Comparison of ENCODE assay signal across 8 cellular contexts in the genomic region with DNA sequence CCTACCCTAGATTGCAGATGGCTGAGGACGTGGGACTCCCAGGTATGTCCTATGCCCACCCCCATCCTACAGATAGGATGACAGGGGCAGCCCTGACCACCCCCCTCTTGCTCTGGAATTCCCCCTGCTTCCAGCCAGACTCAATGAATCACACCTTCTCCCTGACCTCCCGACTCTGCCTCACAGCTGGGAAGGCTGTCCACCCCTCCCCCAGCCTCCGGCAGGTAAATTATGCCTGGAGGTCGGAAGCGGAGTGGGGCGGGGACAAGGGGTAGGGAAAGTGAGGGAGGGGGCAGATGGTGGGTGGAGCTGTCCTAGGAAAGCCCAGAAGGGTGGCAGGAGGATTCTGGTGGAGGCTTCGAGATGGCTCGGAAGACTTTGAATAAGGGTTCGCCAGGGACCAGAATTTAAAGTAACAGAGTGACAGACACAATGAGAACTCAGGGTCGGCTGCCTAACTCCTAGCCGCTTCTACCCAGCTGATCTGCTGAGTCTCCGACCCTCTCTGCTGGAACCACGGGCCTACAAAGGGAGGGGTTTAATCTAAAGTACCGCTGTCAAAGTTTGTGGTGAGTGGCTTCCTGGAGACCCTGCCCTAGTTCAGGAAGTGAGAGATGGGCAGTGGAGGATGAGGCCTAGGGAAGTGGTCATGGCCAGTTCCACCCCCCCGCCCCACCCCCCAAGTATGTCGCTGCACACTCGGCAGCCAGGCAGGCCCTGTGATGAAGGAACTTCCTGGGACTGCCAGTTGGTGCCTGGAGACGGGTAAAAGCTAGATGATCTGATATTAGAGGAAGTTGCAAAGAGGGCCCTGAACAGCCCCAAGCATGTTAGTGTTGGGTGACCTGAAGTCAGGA. TPM values are rescaled to one million over a fixed set of nuclear protein-coding genes. Genes with fewer than 3 reads are reported as not detected.
DNase-seq lines count a peak whose midpoint lies in the region; ATAC-seq and TF ChIP-seq lines count a peak whose summit lies in the region.

No MANE protein-coding gene starts in this region.

- peaks cover 55% of the 10 kb centered on the region for H3K4me1 Mint-ChIP-seq in nephron
- peaks cover 31% of the 10 kb centered on the region for H3K4me1 Mint-ChIP-seq in HFFc6 (ENCODE audit: low read depth)

- ATAC-seq in esophagus mucosa (peak; percentile 14), HG03521 (IDR thresholded peaks at IDR 0.05; ENCODE audit: unreplicated experiment) (no peak)

- H3K4me3 Mint-ChIP-seq in nephron (peak overlapping the region; percentile 22 to 89 (median 45)), HFFc6 (no peak overlapping the region)

- peaks cover 13% of the 10 kb centered on the region for H3K9me3 Mint-ChIP-seq in nephron
- peaks cover 11% of the 10 kb centered on the region for H3K9me3 Mint-ChIP-seq in HFFc6

- peak overlapping the region; percentile 59 to 73 (median 60) for H3K27ac Mint-ChIP-seq in nephron
- no peak overlapping the region for H3K27ac Mint-ChIP-seq in HFFc6

- TF ChIP-seq CTCF in nephron (IDR thresholded peaks at IDR 0.05; ENCODE audit: unreplicated experiment in 3 of 3): no peak
- no peak for TF ChIP-seq CTCF in HFFc6 (IDR thresholded peaks at IDR 0.05)

- peak; percentile 89 for DNase-seq in HPDE6-E6E7 (ENCODE audit: extremely low spot score)
- peak; percentile 38 for DNase-seq in T-helper 22 cell (ENCODE audit: low read depth)
- DNase-seq in HFFc6: no peak
- no peak for DNase-seq in NCI-H1105 (lab: John Stamatoyannopoulos, UW)
- DNase-seq in NCI-H1048 (lab: John Stamatoyannopoulos, UW): no peak

- H3K36me3 Mint-ChIP-seq in nephron (ENCODE audit: low read depth): peaks cover 35% of the 10 kb centered on the region
- H3K36me3 Mint-ChIP-seq in HFFc6 (ENCODE audit: low read depth): peaks cover 17% of the 10 kb centered on the region

- H3K27me3 Mint-ChIP-seq in nephron (ENCODE audit: low read depth) (peaks cover 5% of the 10 kb centered on the region), HFFc6 (ENCODE audit: insufficient read depth) (peaks cover 11% of the 10 kb centered on the region)

RNA-seq across cellular contexts. Expression of a gene that starts 4.2 kb away (rescaled TPM):
- total RNA-seq in esophagus mucosa: 62.9 TPM
- 10 to 100 TPM in 3 of 6 experiments, 1 to 10 TPM in 3; 6.0 to 11.7 (median 9.2) TPM for total RNA-seq in HFFc6 (2021; fragmentation: NEBNext Ultra II Directional; extraction: Animal tissue kit (Norgen Biotek cat#: 25700))

Comparison
In these comparisons a context has a peak if more than half of its experiments do, and no peak if none do; other contexts are left out.
1. DNase-seq: peak in HPDE6-E6E7 (single experiment) and T-helper 22 cell (single experiment); none in HFFc6 (single experiment), NCI-H1105 (single experiment) and NCI-H1048 (single experiment).